ENCODE assay signal across 28 cellular contexts in the genomic region with DNA sequence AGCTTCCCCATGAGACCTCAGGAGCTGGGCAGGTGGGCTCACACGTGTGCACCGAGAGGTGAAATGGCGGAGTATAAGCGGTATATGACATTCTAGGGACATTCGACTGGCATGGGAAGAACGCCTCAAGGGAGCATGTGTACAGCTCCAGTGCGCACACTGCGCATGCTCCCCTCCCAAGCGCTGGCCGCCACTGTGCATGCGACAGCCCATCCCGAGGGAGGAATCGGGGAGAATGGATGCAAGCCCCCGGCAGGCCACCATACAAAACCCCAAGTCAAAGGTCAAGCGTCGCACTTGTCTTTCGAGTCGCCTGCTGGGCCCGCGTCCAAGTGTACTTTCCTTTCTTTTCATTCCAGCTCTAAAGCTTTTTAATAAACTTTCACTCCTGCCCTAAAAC.
"Had no signal": no experiment of that assay in that cellular context is flagged by ENCODE, and none has a peak within 500 bp of the region (broad histone marks: within the 10 kb centered on the region; RNA-seq: fewer than 3 reads in every experiment).

No MANE protein-coding gene starts in this region.

- H3K36me3 Mint-ChIP-seq: natural killer cell treated with Interleukin-12 subunit alpha and Interleukin-12 subunit beta and Interleukin-15 and Interleukin-18, amount 100 ng/mL, for 72 hours had no signal

- H3K27me3 ChIP-seq: hepatocyte, right atrium auricular region, right lobe of liver had no signal

- DNase-seq: heart right ventricle; left colon; midbrain; mucosa of descending colon; naive thymus-derived CD4-positive, alpha-beta T cell; occipital lobe; stimulated activated CD4-positive, alpha-beta T cell treated with anti-CD3 and anti-CD28 coated beads, Interleukin-12 subunit alpha, Interleukin-12 subunit beta, amount 100 ng/mL, for 4 hours; stimulated activated CD4-positive, alpha-beta T cell treated with anti-CD3 and anti-CD28 coated beads, Interleukin-15, amount 100 ng/mL, for 24 hours; stimulated activated CD4-positive, alpha-beta T cell treated with anti-CD3 and anti-CD28 coated beads, Interleukin-2, amount 100 ng/mL, for 24 hours; stimulated activated CD4-positive, alpha-beta T cell treated with anti-CD3 and anti-CD28 coated beads, Interleukin-4, amount 100 ng/mL, for 1 hour; stimulated activated naive CD4-positive, alpha-beta T cell; tibial artery; trophoblast cell; upper lobe of right lung had no signal

- H3K27ac ChIP-seq: heart right ventricle, hepatocyte, left lung, neutrophil, right atrium auricular region, right lobe of liver, suprapubic skin, thoracic aorta, tibial artery, upper lobe of right lung had no signal

- H3K4me2 ChIP-seq: hepatocyte, smooth muscle cell had no signal

- H3K4me3 ChIP-seq: heart right ventricle, hepatocyte, left lung, lung, mucosa of descending colon, right atrium auricular region, right lobe of liver, smooth muscle cell, suprapubic skin, thoracic aorta, tibial artery, upper lobe of right lung had no signal

- H3K4me1 ChIP-seq: right lobe of liver, suprapubic skin, tibial artery had no signal

- H3K27ac Mint-ChIP-seq: natural killer cell treated with Interleukin-12 subunit alpha and Interleukin-12 subunit beta and Interleukin-15 and Interleukin-18, amount 100 ng/mL, for 72 hours; progenitor cell of endocrine pancreas; stimulated activated naive CD8-positive, alpha-beta T cell treated with anti-CD3 and anti-CD28 coated beads, Interleukin-15, Interleukin-2, amounts not matched to agents 100 ng/mL and 50 ng/mL, for 24 hours had no signal

- H3K36me3 ChIP-seq: heart right ventricle, left lung, neutrophil, right atrium auricular region, right lobe of liver, suprapubic skin, thoracic aorta, tibial artery, upper lobe of right lung had no signal

- H3K9me3 ChIP-seq: left lung, mucosa of descending colon, neutrophil, right lobe of liver, suprapubic skin, thoracic aorta, tibial artery, upper lobe of right lung had no signal

- H2AFZ ChIP-seq: hepatocyte had no signal

- ATAC-seq: left colon; left lung; mucosa of descending colon; naive thymus-derived CD4-positive, alpha-beta T cell had no signal

- H3K9me3 Mint-ChIP-seq: naive thymus-derived CD4-positive, alpha-beta T cell; natural killer cell treated with Interleukin-12 subunit alpha and Interleukin-12 subunit beta and Interleukin-15 and Interleukin-18, amount 100 ng/mL, for 72 hours; stimulated activated naive CD8-positive, alpha-beta T cell treated with anti-CD3 and anti-CD28 coated beads, Interleukin-15, Interleukin-2, amounts not matched to agents 100 ng/mL and 50 ng/mL, for 24 hours had no signal

- H3K4me3 Mint-ChIP-seq: naive thymus-derived CD4-positive, alpha-beta T cell; natural killer cell treated with Interleukin-12 subunit alpha and Interleukin-12 subunit beta and Interleukin-15 and Interleukin-18, amount 100 ng/mL, for 72 hours; stimulated activated naive CD8-positive, alpha-beta T cell treated with anti-CD3 and anti-CD28 coated beads, Interleukin-15, Interleukin-2, amounts not matched to agents 100 ng/mL and 50 ng/mL, for 24 hours had no signal

- FAIRE-seq: keratinocyte, urothelium cell line had no signal
